In the genomic region with DNA sequence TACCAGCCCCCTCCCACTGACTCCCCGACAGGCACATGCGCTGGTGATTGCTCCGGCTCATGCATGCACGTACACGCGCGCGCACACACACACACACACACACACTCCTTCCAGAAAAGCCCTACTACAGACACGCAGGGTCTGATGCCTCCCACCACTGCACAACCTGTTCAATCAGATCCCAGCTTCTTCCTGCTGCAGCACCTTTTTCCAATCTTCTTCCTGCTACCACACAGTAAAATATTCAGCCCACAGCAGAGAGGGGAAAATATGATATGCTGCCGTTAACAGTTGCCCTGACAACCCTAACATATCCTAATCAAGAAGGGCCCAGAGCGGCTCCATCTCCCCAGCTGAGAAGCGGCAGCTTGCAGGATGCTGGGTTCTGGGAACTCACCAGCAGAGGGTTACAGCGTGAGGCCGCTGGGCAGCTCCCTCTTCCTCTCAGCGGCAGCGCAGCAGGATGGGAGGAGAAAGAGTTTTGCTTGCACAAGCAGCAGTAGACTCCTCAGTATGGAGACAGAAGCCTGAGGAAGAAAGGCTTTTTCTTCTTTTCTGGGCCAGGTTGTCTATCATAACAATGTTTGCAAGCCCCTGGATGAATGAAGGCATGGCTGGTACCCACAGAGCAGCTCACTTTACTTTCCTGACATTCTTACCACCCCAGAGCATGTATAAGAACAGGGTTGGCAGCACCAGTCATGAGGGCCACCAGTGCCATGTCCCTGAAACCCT, we compare ENCODE assay signal across 8 cellular contexts. TPM values are rescaled to one million over a fixed set of nuclear protein-coding genes. Genes with fewer than 3 reads are reported as not detected.
A peak's percentile ranks its signal among the peaks of the same experiment; 100 is the strongest.
DNase-seq lines count a peak whose midpoint lies in the region; ATAC-seq and TF ChIP-seq lines count a peak whose summit lies in the region.

No MANE protein-coding gene starts in this region.

- H3K27me3 Mint-ChIP-seq in GM23338 (ENCODE audit: insufficient read depth, low read depth, poor library complexity), result peaks cover 11% of the 10 kb centered on the region

- no peak overlapping the region for H2AFZ ChIP-seq in GM23338

- H3K27ac ChIP-seq in GM23338 (ENCODE audit: low read depth), result peak overlapping the region; percentile 36; the same call in 1 of the 2 replicates

- no peaks in the 10 kb centered on the region for H3K9me2 ChIP-seq in GM23338 (ENCODE audit: insufficient read depth)

- H3F3A ChIP-seq in GM23338 (replicated peaks; ENCODE audit: low read depth), result no peaks in the 10 kb centered on the region; the same call in 1 of the 2 replicates

- peaks cover 69% of the 10 kb centered on the region for H3K4me1 ChIP-seq in GM23338 (ENCODE audit: insufficient read depth)

- peak; percentile 95 for ATAC-seq in GM23338

- H3K4me2 ChIP-seq in GM23338, result peak overlapping the region; percentile 63

- peak overlapping the region; percentile 87 for H3K27ac Mint-ChIP-seq in GM23338

- H3K9me3 Mint-ChIP-seq in GM23338, result no peaks in the 10 kb centered on the region

- H3K27me3 ChIP-seq in GM23338 (ENCODE audit: insufficient read depth), result no peaks in the 10 kb centered on the region
- no peaks in the 10 kb centered on the region for H3K27me3 ChIP-seq in kidney epithelial cell (ENCODE audit: control insufficient read depth, insufficient read depth, low read length)

- H3K4me1 Mint-ChIP-seq in GM23338, result peaks cover 58% of the 10 kb centered on the region

- H4K20me1 ChIP-seq in GM23338 (replicated peaks; ENCODE audit: insufficient read depth), result peaks cover 7% of the 10 kb centered on the region; the same call in 1 of the 2 replicates

- TF ChIP-seq CTCF in AG09309 (IDR thresholded peaks at IDR 0.05; ENCODE audit: control insufficient read depth, insufficient read depth, low read depth, low read length, missing control alignments) (peak; percentile 60), GM23338 (conservative IDR thresholded peaks at IDR 0.05; ENCODE audit: low read depth in 2 of 2) (peak; percentile 42 to 43), cardiac fibroblast (IDR thresholded peaks at IDR 0.05; ENCODE audit: low read depth, low read length) (peak; percentile 68), kidney epithelial cell (IDR thresholded peaks at IDR 0.05; ENCODE audit: insufficient read depth, low read length, poor library complexity, severe bottlenecking) (peak; percentile 71)

- DNase-seq in AG09309 (ENCODE audit: low read depth) (peak; percentile 35), GM23338 (ENCODE audit: low spot score) (peak; percentile 89), SK-MEL-5 (ENCODE audit: low read depth, low spot score) (peak; percentile 69), cardiac fibroblast (ENCODE audit: low read depth in 2 of 2) (peak; percentile 61 to 74), kidney epithelial cell (ENCODE audit: low read depth) (no peak), T1000 (lab: John Stamatoyannopoulos, UW) (no peak), GM19240 (ENCODE audit: insufficient read length, low spot score) (no peak)
- peak; percentile 53 for DNase-seq in stimulated activated CD4-positive, alpha-beta T cell treated with anti-CD3 and anti-CD28 coated beads, Interleukin-1b, Interleukin-23, amount 100 ng/mL, for 48 hours

- H3K36me3 ChIP-seq in GM23338 (ENCODE audit: insufficient read depth) (no peaks in the 10 kb centered on the region), kidney epithelial cell (ENCODE audit: control insufficient read depth, insufficient read depth, low read length) (no peaks in the 10 kb centered on the region)

- peak overlapping the region; percentile 37 for H3K4me3 Mint-ChIP-seq in GM23338

- no peaks in the 10 kb centered on the region for H3K36me3 Mint-ChIP-seq in GM23338 (ENCODE audit: low read depth)

- in situ Hi-C loops in SK-MEL-5 (cut with HindIII; ENCODE audit: low pct_unique_long_range_greater_than_20kb, low sequenced_read_pairs), result no loop called here

- peaks cover 97% of the 10 kb centered on the region for H3K79me2 ChIP-seq in GM23338 (replicated peaks; ENCODE audit: insufficient read depth)

- H3K4me3 ChIP-seq in AG09309 (ENCODE audit: control insufficient read depth, low read depth, low read length), result no peak overlapping the region
- no peak overlapping the region for H3K4me3 ChIP-seq in GM23338
- no peak overlapping the region for H3K4me3 ChIP-seq in cardiac fibroblast (replicated peaks in 1 of 2; ENCODE audit: low read depth in 2 of 2, low read length in 2 of 2)
- H3K4me3 ChIP-seq in kidney epithelial cell (ENCODE audit: low read depth, low read length), result no peak overlapping the region

TF ChIP-seq in GM23338, 12 proteins besides CTCF, POLR2A, EP300 and RAD21 (continues in another document):
- TF ChIP-seq CREB1 (CRISPR knock-in tag; IDR thresholded peaks at IDR 0.05; ENCODE audit: low read depth) (0 out of 2 replicates have a peak, but pooled peaks have one; percentile 24), ZNF114 (CRISPR knock-in tag; IDR thresholded peaks at IDR 0.05) (no peak), ZNF331 (CRISPR knock-in tag; IDR thresholded peaks at IDR 0.05; ENCODE audit: low read depth) (0 out of 2 replicates have a peak, but pooled peaks have one; percentile 16)
- TF ChIP-seq, protein P1, sequence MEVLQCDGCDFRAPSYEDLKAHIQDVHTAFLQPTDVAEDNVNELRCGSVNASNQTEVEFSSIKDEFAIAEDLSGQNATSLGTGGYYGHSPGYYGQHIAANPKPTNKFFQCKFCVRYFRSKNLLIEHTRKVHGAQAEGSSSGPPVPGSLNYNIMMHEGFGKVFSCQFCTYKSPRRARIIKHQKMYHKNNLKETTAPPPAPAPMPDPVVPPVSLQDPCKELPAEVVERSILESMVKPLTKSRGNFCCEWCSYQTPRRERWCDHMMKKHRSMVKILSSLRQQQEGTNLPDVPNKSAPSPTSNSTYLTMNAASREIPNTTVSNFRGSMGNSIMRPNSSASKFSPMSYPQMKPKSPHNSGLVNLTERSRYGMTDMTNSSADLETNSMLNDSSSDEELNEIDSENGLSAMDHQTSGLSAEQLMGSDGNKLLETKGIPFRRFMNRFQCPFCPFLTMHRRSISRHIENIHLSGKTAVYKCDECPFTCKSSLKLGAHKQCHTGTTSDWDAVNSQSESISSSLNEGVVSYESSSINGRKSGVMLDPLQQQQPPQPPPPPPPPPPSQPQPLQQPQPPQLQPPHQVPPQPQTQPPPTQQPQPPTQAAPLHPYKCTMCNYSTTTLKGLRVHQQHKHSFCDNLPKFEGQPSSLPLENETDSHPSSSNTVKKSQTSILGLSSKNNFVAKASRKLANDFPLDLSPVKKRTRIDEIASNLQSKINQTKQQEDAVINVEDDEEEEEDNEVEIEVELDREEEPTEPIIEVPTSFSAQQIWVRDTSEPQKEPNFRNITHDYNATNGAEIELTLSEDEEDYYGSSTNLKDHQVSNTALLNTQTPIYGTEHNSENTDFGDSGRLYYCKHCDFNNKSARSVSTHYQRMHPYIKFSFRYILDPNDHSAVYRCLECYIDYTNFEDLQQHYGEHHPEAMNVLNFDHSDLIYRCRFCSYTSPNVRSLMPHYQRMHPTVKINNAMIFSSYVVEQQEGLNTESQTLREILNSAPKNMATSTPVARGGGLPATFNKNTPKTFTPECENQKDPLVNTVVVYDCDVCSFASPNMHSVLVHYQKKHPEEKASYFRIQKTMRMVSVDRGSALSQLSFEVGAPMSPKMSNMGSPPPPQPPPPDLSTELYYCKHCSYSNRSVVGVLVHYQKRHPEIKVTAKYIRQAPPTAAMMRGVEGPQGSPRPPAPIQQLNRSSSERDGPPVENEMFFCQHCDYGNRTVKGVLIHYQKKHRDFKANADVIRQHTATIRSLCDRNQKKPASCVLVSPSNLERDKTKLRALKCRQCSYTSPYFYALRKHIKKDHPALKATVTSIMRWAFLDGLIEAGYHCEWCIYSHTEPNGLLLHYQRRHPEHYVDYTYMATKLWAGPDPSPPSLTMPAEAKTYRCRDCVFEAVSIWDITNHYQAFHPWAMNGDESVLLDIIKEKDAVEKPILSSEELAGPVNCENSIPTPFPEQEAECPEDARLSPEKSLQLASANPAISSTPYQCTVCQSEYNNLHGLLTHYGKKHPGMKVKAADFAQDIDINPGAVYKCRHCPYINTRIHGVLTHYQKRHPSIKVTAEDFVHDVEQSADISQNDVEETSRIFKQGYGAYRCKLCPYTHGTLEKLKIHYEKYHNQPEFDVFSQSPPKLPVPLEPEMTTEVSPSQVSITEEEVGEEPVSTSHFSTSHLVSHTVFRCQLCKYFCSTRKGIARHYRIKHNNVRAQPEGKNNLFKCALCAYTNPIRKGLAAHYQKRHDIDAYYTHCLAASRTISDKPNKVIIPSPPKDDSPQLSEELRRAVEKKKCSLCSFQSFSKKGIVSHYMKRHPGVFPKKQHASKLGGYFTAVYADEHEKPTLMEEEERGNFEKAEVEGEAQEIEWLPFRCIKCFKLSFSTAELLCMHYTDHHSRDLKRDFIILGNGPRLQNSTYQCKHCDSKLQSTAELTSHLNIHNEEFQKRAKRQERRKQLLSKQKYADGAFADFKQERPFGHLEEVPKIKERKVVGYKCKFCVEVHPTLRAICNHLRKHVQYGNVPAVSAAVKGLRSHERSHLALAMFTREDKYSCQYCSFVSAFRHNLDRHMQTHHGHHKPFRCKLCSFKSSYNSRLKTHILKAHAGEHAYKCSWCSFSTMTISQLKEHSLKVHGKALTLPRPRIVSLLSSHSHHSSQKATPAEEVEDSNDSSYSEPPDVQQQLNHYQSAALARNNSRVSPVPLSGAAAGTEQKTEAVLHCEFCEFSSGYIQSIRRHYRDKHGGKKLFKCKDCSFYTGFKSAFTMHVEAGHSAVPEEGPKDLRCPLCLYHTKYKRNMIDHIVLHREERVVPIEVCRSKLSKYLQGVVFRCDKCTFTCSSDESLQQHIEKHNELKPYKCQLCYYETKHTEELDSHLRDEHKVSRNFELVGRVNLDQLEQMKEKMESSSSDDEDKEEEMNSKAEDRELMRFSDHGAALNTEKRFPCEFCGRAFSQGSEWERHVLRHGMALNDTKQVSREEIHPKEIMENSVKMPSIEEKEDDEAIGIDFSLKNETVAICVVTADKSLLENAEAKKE (CRISPR knock-in tag; IDR thresholded peaks at IDR 0.05), result peak; percentile 75; the same call in 1 of the 2 replicates

RNA-seq across cellular contexts. Expression of gene MAP7, which starts 23.9 kb away (rescaled TPM):
- 47.8 and 49.2 TPM in 2 replicates for total RNA-seq in GM23338 (2014; rRNA removed; shearing (Covaris generic))
- 43.2 and 44.7 TPM in 2 replicates for polyA plus RNA-seq in GM23338 (2016; fragmentation: Nextera tagmentation; extraction: Ambion mirVana)
- 32.5 and 33.0 TPM in 2 replicates for total RNA-seq in SK-MEL-5 (2014; rRNA removed; shearing (Covaris generic))
- 20.2 and 23.7 TPM in 2 replicates for polyA plus RNA-seq in SK-MEL-5 (2015; cell fraction: cytosol; rRNA removed)
- 12.7 and 14.1 TPM in 2 replicates for polyA plus RNA-seq in SK-MEL-5 (2015; cell fraction: nucleus; rRNA removed)
- total RNA-seq in kidney epithelial cell, result 16.0 and 17.6 TPM in 2 replicates

Comparison
In these comparisons a context has a peak if more than half of its experiments do, and no peak if none do; other contexts are left out.
1. DNase-seq: peak in AG09309 (single experiment), GM23338 (single experiment), SK-MEL-5 (single experiment), cardiac fibroblast (2 of 2) and stimulated activated CD4-positive, alpha-beta T cell treated with anti-CD3 and anti-CD28 coated beads, Interleukin-1b, Interleukin-23, amount 100 ng/mL, for 48 hours (single experiment); none in kidney epithelial cell (single experiment), T1000 (single experiment) and GM19240 (single experiment).
2. Peak in every context shown above with its lines, with median percentiles within 50 percentile points of each other: CTCF ChIP-seq.